In the genomic region with DNA sequence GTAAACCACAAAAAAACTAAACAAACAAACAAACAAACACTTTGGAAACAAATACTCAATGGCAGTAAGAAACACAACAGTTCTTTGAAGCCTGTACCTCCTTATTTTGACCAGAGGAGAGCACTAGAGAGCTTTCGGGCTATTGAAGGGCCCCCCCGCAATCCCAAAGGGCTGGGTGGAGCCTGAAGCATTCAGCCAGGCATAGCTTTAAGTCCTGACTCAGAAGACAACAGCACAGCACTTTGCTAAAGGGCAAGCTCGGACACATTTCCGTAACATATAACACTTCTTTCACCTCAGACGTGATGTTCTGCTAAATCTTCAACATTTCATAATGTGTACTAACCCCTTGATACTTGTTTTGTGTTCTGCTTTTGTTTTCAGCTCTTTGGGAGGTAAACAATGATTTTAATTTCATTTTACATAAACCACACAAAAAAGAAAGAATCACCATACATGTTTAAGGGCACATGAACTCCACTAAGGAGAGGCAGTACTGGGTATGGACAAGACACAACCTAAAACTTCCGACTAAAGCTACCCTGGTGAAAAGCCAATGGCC, we compare ENCODE assay signal across 8 cellular contexts. TPM values are rescaled to one million over a fixed set of nuclear protein-coding genes. Genes with fewer than 3 reads are reported as not detected.
DNase-seq lines count a peak whose midpoint lies in the region; ATAC-seq, FAIRE-seq and TF ChIP-seq lines count a peak whose summit lies in the region.

No MANE protein-coding gene starts in this region.

- no peak overlapping the region for H3K4me3 Mint-ChIP-seq in stimulated activated effector memory CD8-positive, alpha-beta T cell treated with anti-CD3 and anti-CD28 coated beads, Interleukin-12 subunit alpha, Interleukin-12 subunit beta, amount 100 ng/mL, for 72 hours

- no peaks in the 10 kb centered on the region for H3K36me3 ChIP-seq in HepG2 (replicated peaks in 1 of 2; ENCODE audit: control insufficient read depth in 1 of 2, insufficient read depth in 2 of 2, low read length in 2 of 2)

- no peaks in the 10 kb centered on the region for H3K4me1 Mint-ChIP-seq in stimulated activated effector memory CD8-positive, alpha-beta T cell treated with anti-CD3 and anti-CD28 coated beads, Interleukin-12 subunit alpha, Interleukin-12 subunit beta, amount 100 ng/mL, for 72 hours

- peak; percentile 90 for TF ChIP-seq RAD21 in HepG2 (CRISPR knock-in tag; IDR thresholded peaks at IDR 0.05)

- H3K4me1 ChIP-seq in HepG2 (ENCODE audit: insufficient read depth, low read length), result peaks cover 5% of the 10 kb centered on the region; the same call in 1 of the 2 replicates

- no peaks in the 10 kb centered on the region for H3K9me3 Mint-ChIP-seq in stimulated activated effector memory CD8-positive, alpha-beta T cell treated with anti-CD3 and anti-CD28 coated beads, Interleukin-12 subunit alpha, Interleukin-12 subunit beta, amount 100 ng/mL, for 72 hours

- in situ Hi-C loops in HepG2 (cut with HindIII; ENCODE audit: extremely low pct_ligation_motif_present, low pct_unique_long_range_greater_than_20kb), result loop anchor here (5.0 to 10.0 kb wide), 2 partner anchors 152 to 265 kb away; no protein-coding TSS in a partner anchor

- H3K27ac Mint-ChIP-seq in stimulated activated effector memory CD8-positive, alpha-beta T cell treated with anti-CD3 and anti-CD28 coated beads, Interleukin-12 subunit alpha, Interleukin-12 subunit beta, amount 100 ng/mL, for 72 hours, result no peak overlapping the region

- 9% methylated on average over 6 of the region's 6 CpGs for WGBS in HepG2 (ENCODE audit: low lambda C conversion rate)

- FAIRE-seq in GM12892 (lab: Jason Lieb, UNC) (peak; percentile 85), HepG2 (lab: Jason Lieb, UNC) (peak; percentile 85)

- peak overlapping the region; percentile 66 for H3K4me2 ChIP-seq in HepG2 (ENCODE audit: low read depth, low read length)

- peak overlapping the region; percentile 92 for H2AFZ ChIP-seq in HepG2 (ENCODE audit: low read length)

- ATAC-seq in HG02623 (IDR thresholded peaks at IDR 0.05; ENCODE audit: unreplicated experiment), result peak; percentile 90
- ATAC-seq in HepG2, result peak; percentile 99
- peak; percentile 91 for ATAC-seq in stimulated activated effector memory CD8-positive, alpha-beta T cell treated with anti-CD3 and anti-CD28 coated beads, Interleukin-12 subunit alpha, Interleukin-12 subunit beta, amount 100 ng/mL, for 72 hours

- CTCF ChIA-PET in AG04450 (lab: Charles Lee), result interaction anchor here (0.6 to 3.5 kb wide), 63 partner anchors 11 to 617 kb away, joined by 3 to 35 read pairs (median 4); no protein-coding TSS in a partner anchor
- CTCF ChIA-PET in HepG2 (lab: Yijun Ruan, JAX; ENCODE audit: low intra/inter-chr PET ratio, low total read pairs), result interaction anchor here (0.5 to 2.0 kb wide), 4 partner anchors 61 to 272 kb away, joined by 3 to 21 read pairs (median 8); a partner anchor contains a TSS

- no TSS peak for BruUV-seq in HepG2 (replicated peaks; lab: Mats Ljungman, UMichigan)

- TF ChIP-seq POLR2A in GM12892 (IDR thresholded peaks at IDR 0.05; ENCODE audit: low read depth, low read length), result peak; percentile 39; the same call in 1 of the 2 replicates
- TF ChIP-seq POLR2A in HepG2 (IDR thresholded peaks at IDR 0.05; ENCODE audit: insufficient read depth in 1 of 2, low read depth in 2 of 2, low read length in 2 of 2), result no peak

- H3K9me3 ChIP-seq in AG04450 (ENCODE audit: control insufficient read depth, insufficient read depth, low read length) (no peaks in the 10 kb centered on the region), HepG2 (ENCODE audit: low read length) (no peaks in the 10 kb centered on the region)

- no peak overlapping the region; the same call in 1 of the 2 replicates for H3K9ac ChIP-seq in HepG2 (ENCODE audit: insufficient read depth, low read depth, low read length)

- H3K36me3 Mint-ChIP-seq in stimulated activated effector memory CD8-positive, alpha-beta T cell treated with anti-CD3 and anti-CD28 coated beads, Interleukin-12 subunit alpha, Interleukin-12 subunit beta, amount 100 ng/mL, for 72 hours, result no peaks in the 10 kb centered on the region

- no peak overlapping the region for H3K27ac ChIP-seq in AG04450 (ENCODE audit: low read depth, low read length)
- no peak overlapping the region for H3K27ac ChIP-seq in HepG2 (ENCODE audit: extremely low read length, insufficient read depth, low read length)

- TF ChIP-seq CTCF in AG04450 (IDR thresholded peaks at IDR 0.05; ENCODE audit: low read depth, low read length), result peak; percentile 95
- TF ChIP-seq CTCF in HepG2 (CRISPR knock-in tag; IDR thresholded peaks at IDR 0.05), result peak; percentile 89

- TF ChIP-seq EP300 in HepG2 (IDR thresholded peaks at IDR 0.05; ENCODE audit: low read depth in 2 of 2, low read length in 2 of 2), result no peak
- TF ChIP-seq EP300 in HepG2 (CRISPR knock-in tag; IDR thresholded peaks at IDR 0.05; ENCODE audit: borderline replicate concordance), result no peak

- POLR2A ChIA-PET in AG04450 (lab: Yijun Ruan, JAX), result interaction anchor here (0.6 to 1.1 kb wide), 10 partner anchors 15 to 979 kb away, joined by 3 to 6 read pairs (median 4); no protein-coding TSS in a partner anchor
- POLR2A ChIA-PET in HepG2 (lab: Yijun Ruan, JAX), result interaction anchor here (1.0 kb wide), 1 partner anchor 265 kb away, joined by 5 read pairs; no protein-coding TSS in a partner anchor

- no peaks in the 10 kb centered on the region for H3K79me2 ChIP-seq in HepG2 (ENCODE audit: insufficient read depth, low read length)

- DNase-seq in AG04450 (ENCODE audit: low read depth, low spot score) (peak; percentile 76), GM12892 (ENCODE audit: insufficient read length) (peak; percentile 54), MV-4-11 (lab: John Stamatoyannopoulos, UW) (peak; percentile 84), SHP77 treated with DMSO at 0.1 percent for 48 hours (lab: John Stamatoyannopoulos, UW) (peak; percentile 67), dermis blood vessel endothelial cell (peak; percentile 92), HepG2 (ENCODE audit: low spot score) (peak; percentile 73)
- peak in 1 of 2 donors; percentile 55 for DNase-seq in stimulated activated effector memory CD8-positive, alpha-beta T cell treated with anti-CD3 and anti-CD28 coated beads, Interleukin-12 subunit alpha, Interleukin-12 subunit beta, amount 100 ng/mL, for 72 hours (ENCODE audit: low spot score in 2 of 2)

- H4K20me1 ChIP-seq in HepG2 (ENCODE audit: insufficient read depth, low read length), result no peaks in the 10 kb centered on the region

- H3K27me3 ChIP-seq in AG04450 (ENCODE audit: control insufficient read depth, insufficient read depth, low read length) (no peaks in the 10 kb centered on the region), HepG2 (ENCODE audit: control insufficient read depth in 1 of 2, insufficient read depth in 2 of 2, low read length in 2 of 2) (no peaks in the 10 kb centered on the region)

- H3K4me3 ChIP-seq in AG04450 (ENCODE audit: low read depth, low read length) (peak overlapping the region; percentile 38; the same call in 1 of the 2 replicates), HepG2 (replicated peaks in 1 of 3; ENCODE audit: insufficient read depth in 1 of 3, low read depth in 2 of 3, low read length in 3 of 3) (peak overlapping the region; percentile 6 to 30 (median 9); a peak in 3 of 6 replicates)

- intact Hi-C loops in HepG2 (cut with micrococcal nuclease; ENCODE audit: unreplicated experiment), result loop anchor here (1.0 to 5.0 kb wide), 4 partner anchors 62 to 266 kb away; no protein-coding TSS in a partner anchor

TF ChIP-seq in HepG2, 621 proteins besides CTCF, POLR2A, EP300 and RAD21 (continues in another document):
- TF ChIP-seq ZNF614 (CRISPR knock-in tag; IDR thresholded peaks at IDR 0.05; ENCODE audit: borderline replicate concordance), result peak; percentile 53; the same call in 1 of the 2 replicates
- TF ChIP-seq NCOA2 (CRISPR knock-in tag; IDR thresholded peaks at IDR 0.05), result 0 out of 2 replicates have a peak, but pooled peaks have one; percentile 17
- TF ChIP-seq, protein P1, sequence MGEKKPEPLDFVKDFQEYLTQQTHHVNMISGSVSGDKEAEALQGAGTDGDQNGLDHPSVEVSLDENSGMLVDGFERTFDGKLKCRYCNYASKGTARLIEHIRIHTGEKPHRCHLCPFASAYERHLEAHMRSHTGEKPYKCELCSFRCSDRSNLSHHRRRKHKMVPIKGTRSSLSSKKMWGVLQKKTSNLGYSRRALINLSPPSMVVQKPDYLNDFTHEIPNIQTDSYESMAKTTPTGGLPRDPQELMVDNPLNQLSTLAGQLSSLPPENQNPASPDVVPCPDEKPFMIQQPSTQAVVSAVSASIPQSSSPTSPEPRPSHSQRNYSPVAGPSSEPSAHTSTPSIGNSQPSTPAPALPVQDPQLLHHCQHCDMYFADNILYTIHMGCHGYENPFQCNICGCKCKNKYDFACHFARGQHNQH (CRISPR knock-in tag; IDR thresholded peaks at IDR 0.05), result 0 out of 2 replicates have a peak, but pooled peaks have one; percentile 26
- TF ChIP-seq MEIS2 (CRISPR knock-in tag; IDR thresholded peaks at IDR 0.05), result no peak

RNA-seq across cellular contexts. Expression of a gene that starts 9.7 kb away (rescaled TPM):
- polyA plus RNA-seq in AG04450 (2011; rRNA removed) (not detected in 2 replicates), HepG2 (2011; rRNA removed) (not detected in 2 replicates)
- not detected in 2 replicates for polyA minus RNA-seq in AG04450 (2011; rRNA and poly(A)+ RNA removed)
- polyA plus RNA-seq in GM12892 (2012; ENCODE audit: missing spikeins), result not detected
- total RNA-seq in dermis blood vessel endothelial cell (under 0.01 TPM in 1 of 2 replicates, not detected in the other), HepG2 (2016; rRNA removed; fragmentation: Illumina TruSeq; extraction: Trizol) (not detected in 2 replicates)
- not detected in 2 replicates for total RNA-seq in HepG2 (2016; cell fraction: cytosol; rRNA removed; fragmentation: Illumina TruSeq; extraction: Trizol; ENCODE audit: low read depth)
- not detected in 2 replicates for total RNA-seq in HepG2 (2016; cell fraction: insoluble cytoplasmic fraction; rRNA removed; fragmentation: Illumina TruSeq; extraction: Trizol)
- total RNA-seq in HepG2 (2016; cell fraction: membrane; rRNA removed; fragmentation: Illumina TruSeq; extraction: Trizol), result not detected in 2 replicates
- total RNA-seq in HepG2 (2016; cell fraction: nucleus; rRNA removed; fragmentation: Illumina TruSeq; extraction: Trizol), result not detected in 2 replicates
- polyA plus RNA-seq in HepG2 (2011; cell fraction: cytosol; rRNA removed), result not detected in 2 replicates
- not detected in 2 replicates for polyA plus RNA-seq in HepG2 (2011; cell fraction: nucleus; rRNA removed)
- polyA plus RNA-seq in HepG2 (2012), result not detected in 2 replicates
- not detected in 2 replicates for polyA plus RNA-seq in HepG2 (2016; cell fraction: cytosol; fragmentation: Illumina TruSeq; extraction: Trizol; ENCODE audit: low read depth)
- not detected in 2 replicates for polyA plus RNA-seq in HepG2 (2016; cell fraction: insoluble cytoplasmic fraction; fragmentation: Illumina TruSeq; extraction: Trizol; ENCODE audit: low read depth)
- not detected in 2 replicates for polyA plus RNA-seq in HepG2 (2016; cell fraction: membrane; fragmentation: Illumina TruSeq; extraction: Trizol; ENCODE audit: low read depth)
- polyA plus RNA-seq in HepG2 (2016; cell fraction: nucleus; fragmentation: Illumina TruSeq; extraction: Trizol; ENCODE audit: insufficient read depth, low read depth), result not detected in 2 replicates
- not detected in 2 replicates for polyA minus RNA-seq in HepG2 (2011; rRNA and poly(A)+ RNA removed; ENCODE audit: low replicate concordance)
- polyA minus RNA-seq in HepG2 (2011; cell fraction: cytosol; rRNA and poly(A)+ RNA removed), result not detected in 2 replicates
- not detected in 2 replicates for polyA minus RNA-seq in HepG2 (2011; cell fraction: nucleus; rRNA and poly(A)+ RNA removed)
